Comparison of ENCODE assay signal across 1 cellular context in genomic region chr20:50149481-50150254, GRCh38.
TF ChIP-seq lines count a peak whose summit lies in the region.

No MANE protein-coding gene starts in this region.

TF ChIP-seq in H1, 55 proteins besides CTCF, POLR2A, EP300 and RAD21:
- TF ChIP-seq SP2 (IDR thresholded peaks at IDR 0.05; ENCODE audit: low read length) (no peak), ATF2 (IDR thresholded peaks at IDR 0.05; ENCODE audit: low read length) (no peak), SP4 (IDR thresholded peaks at IDR 0.05; ENCODE audit: low read length) (no peak), RBBP5 (IDR thresholded peaks at IDR 0.05; ENCODE audit: borderline replicate concordance, low read depth, low read length) (no peak), NRF1 (IDR thresholded peaks at IDR 0.05; ENCODE audit: low read depth, low read length) (no peak), TAF7 (optimal IDR thresholded peaks at IDR 0.05; ENCODE audit: borderline replicate concordance, low read depth, low read length) (no peak), KDM4A (IDR thresholded peaks at IDR 0.05; ENCODE audit: low read depth, low read length, severe bottlenecking) (no peak), BCL11A (IDR thresholded peaks at IDR 0.05; ENCODE audit: low read depth in 2 of 2, low read length in 2 of 2) (no peak), NANOG (IDR thresholded peaks at IDR 0.05; ENCODE audit: insufficient read depth, low read depth, low read length, poor library complexity, severe bottlenecking) (no peak), KDM5A (IDR thresholded peaks at IDR 0.05; ENCODE audit: low read length) (no peak), RNF2 (IDR thresholded peaks at IDR 0.05; ENCODE audit: borderline replicate concordance, low read depth, low read length, missing control alignments, poor library complexity, severe bottlenecking) (no peak), JUN (IDR thresholded peaks at IDR 0.05; ENCODE audit: low read depth, low read length) (no peak), YY1 (IDR thresholded peaks at IDR 0.05; ENCODE audit: low read depth, low read length) (no peak), ASH2L (IDR thresholded peaks at IDR 0.05; ENCODE audit: low read length) (no peak), RXRA (IDR thresholded peaks at IDR 0.05; ENCODE audit: insufficient read depth, low read depth, low read length) (no peak), TEAD4 (IDR thresholded peaks at IDR 0.05; ENCODE audit: low read depth, low read length) (no peak), MAX (IDR thresholded peaks at IDR 0.05) (no peak), GABPA (IDR thresholded peaks at IDR 0.05; ENCODE audit: borderline replicate concordance, insufficient read depth, low read length) (no peak), E2F6 (IDR thresholded peaks at IDR 0.05) (no peak)
